In genomic region chr9:90915693-90916092, GRCh38 we compare ENCODE assay signal across 9 cellular contexts.
A peak's percentile ranks its signal among the peaks of the same experiment; 100 is the strongest.
DNase-seq lines count a peak whose midpoint lies in the region; ATAC-seq and TF ChIP-seq lines count a peak whose summit lies in the region.
"Had no signal": no experiment of that assay in that cellular context is flagged by ENCODE, and none has a peak within 500 bp of the region (broad histone marks: within the 10 kb centered on the region; RNA-seq: fewer than 3 reads in every experiment).

No MANE protein-coding gene starts in this region.

- ATAC-seq in activated T-cell treated with anti-CD3 and anti-CD28 coated beads, Interleukin-2, amount 50 U/mL, for 72 hours (replicated peaks in 1 of 2) = peak in 1 of 2 donors; percentile 29
- ATAC-seq in GM18907 (IDR thresholded peaks at IDR 0.05; ENCODE audit: unreplicated experiment) (no peak), HG03025 (IDR thresholded peaks at IDR 0.05; ENCODE audit: low FRiP score, unreplicated experiment) (no peak)

- intact Hi-C loops in CD14-positive monocyte (cut with micrococcal nuclease) = loop anchor here (2.0 to 10.0 kb wide), 3 partner anchors 767 to 811 kb away; no protein-coding TSS in a partner anchor

- H3K4me1 Mint-ChIP-seq in CD14-positive monocyte = peaks cover 6% of the 10 kb centered on the region
- peaks cover 13% of the 10 kb centered on the region for H3K4me1 Mint-ChIP-seq in activated T-cell treated with anti-CD3 and anti-CD28 coated beads, Interleukin-2, amount 50 U/mL, for 72 hours (ENCODE audit: low read depth)

- H3K36me3 Mint-ChIP-seq in CD14-positive monocyte = no peaks in the 10 kb centered on the region
- no peaks in the 10 kb centered on the region for H3K36me3 Mint-ChIP-seq in activated T-cell treated with anti-CD3 and anti-CD28 coated beads, Interleukin-2, amount 50 U/mL, for 72 hours (ENCODE audit: insufficient read depth in 2 of 2)
- H3K36me3 Mint-ChIP-seq: activated naive CD8-positive, alpha-beta T cell had no signal

- no peak for TF ChIP-seq CTCF in CD14-positive monocyte (IDR thresholded peaks at IDR 0.05)

- no peaks in the 10 kb centered on the region for H3K27me3 Mint-ChIP-seq in CD14-positive monocyte (ENCODE audit: low read depth in 3 of 3)
- no peaks in the 10 kb centered on the region for H3K27me3 Mint-ChIP-seq in activated T-cell treated with anti-CD3 and anti-CD28 coated beads, Interleukin-2, amount 50 U/mL, for 72 hours (ENCODE audit: low read depth)
- H3K27me3 Mint-ChIP-seq: activated naive CD8-positive, alpha-beta T cell had no signal

- no peaks in the 10 kb centered on the region for H3K9me3 Mint-ChIP-seq in CD14-positive monocyte
- no peaks in the 10 kb centered on the region for H3K9me3 Mint-ChIP-seq in activated T-cell treated with anti-CD3 and anti-CD28 coated beads, Interleukin-2, amount 50 U/mL, for 72 hours

- no peak overlapping the region for H3K4me3 Mint-ChIP-seq in CD14-positive monocyte
- H3K4me3 Mint-ChIP-seq in activated T-cell treated with anti-CD3 and anti-CD28 coated beads, Interleukin-2, amount 50 U/mL, for 72 hours = no peak overlapping the region
- H3K4me3 Mint-ChIP-seq: activated naive CD8-positive, alpha-beta T cell had no signal

- no peak overlapping the region for H3K27ac Mint-ChIP-seq in CD14-positive monocyte
- no peak overlapping the region for H3K27ac Mint-ChIP-seq in activated T-cell treated with anti-CD3 and anti-CD28 coated beads, Interleukin-2, amount 50 U/mL, for 72 hours
- H3K27ac Mint-ChIP-seq: activated naive CD8-positive, alpha-beta T cell had no signal

- DNase-seq in CD14-positive monocyte (ENCODE audit: low spot score) = peak; percentile 36
- peak; percentile 28 for DNase-seq in HuH-7.5 (ENCODE audit: low spot score)
- DNase-seq in activated T-cell treated with anti-CD3 and anti-CD28 coated beads, Interleukin-2, amount 50 U/mL, for 72 hours = peak; percentile 60
- DNase-seq in myocyte (ENCODE audit: low read depth) = peak; percentile 30
- DNase-seq in C1 segment of cervical spinal cord (lab: John Stamatoyannopoulos, UW) = no peak
- no peak for DNase-seq in stimulated activated naive CD4-positive, alpha-beta T cell treated with Interleukin-2 at 50 U/mL for 16 hours (lab: John Stamatoyannopoulos, UW)

Comparison
In these comparisons a context has a peak if more than half of its experiments do, and no peak if none do; other contexts are left out.
1. DNase-seq: peak in CD14-positive monocyte (single experiment), HuH-7.5 (single experiment), activated T-cell treated with anti-CD3 and anti-CD28 coated beads, Interleukin-2, amount 50 U/mL, for 72 hours (2 of 2) and myocyte (single experiment); none in C1 segment of cervical spinal cord (0 of 14) and stimulated activated naive CD4-positive, alpha-beta T cell treated with Interleukin-2 at 50 U/mL for 16 hours (single experiment).